In the genomic region with DNA sequence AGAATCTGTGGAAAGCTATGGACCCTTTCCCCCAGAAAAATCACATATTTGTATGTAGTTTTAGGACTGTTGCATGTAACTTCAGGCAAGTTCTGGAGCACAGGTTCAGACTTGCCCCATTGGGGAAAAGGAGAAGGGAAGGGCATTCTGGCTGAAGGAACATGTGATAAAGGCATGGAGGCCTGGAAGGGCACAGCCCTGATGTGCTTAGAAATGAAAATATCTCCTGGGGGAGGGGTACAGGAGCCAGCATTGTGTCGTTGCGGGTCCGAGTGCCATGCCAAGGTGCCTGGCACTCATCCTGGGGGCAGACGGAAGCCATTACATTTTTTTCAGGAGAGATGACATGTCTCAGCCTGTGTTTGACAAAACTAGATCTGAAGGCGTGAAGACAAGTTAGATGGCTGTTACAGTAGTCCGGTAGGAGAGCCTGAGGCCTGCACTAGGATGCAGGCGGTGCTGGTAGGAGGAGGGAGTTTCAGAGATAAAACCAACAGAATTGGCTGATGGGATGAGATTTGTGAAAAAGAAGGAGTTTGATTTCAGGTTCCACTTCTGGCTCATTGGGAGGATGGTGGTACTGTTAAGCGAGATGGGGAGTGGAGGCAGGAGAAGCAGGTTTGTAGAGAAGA, we compare ENCODE assay signal across 26 cellular contexts.
A peak's percentile ranks its signal among the peaks of the same experiment; 100 is the strongest.
DNase-seq lines count a peak whose midpoint lies in the region; FAIRE-seq and TF ChIP-seq lines count a peak whose summit lies in the region.
"Had no signal": no experiment of that assay in that cellular context is flagged by ENCODE, and none has a peak within 500 bp of the region (broad histone marks: within the 10 kb centered on the region; RNA-seq: fewer than 3 reads in every experiment).

No MANE protein-coding gene starts in this region.

- no peak overlapping the region for H3K27ac Mint-ChIP-seq in endothelial cell (ENCODE audit: unreplicated experiment)
- H3K27ac Mint-ChIP-seq: activated CD4-positive, alpha-beta memory T cell treated with anti-CD3 and anti-CD28 coated beads, Interleukin-2, amount 10 ng/mL, durations not matched to agents 7 days and 5 days; activated naive CD4-positive, alpha-beta T cell treated with anti-CD3 and anti-CD28 coated beads, Interleukin-2, amount 50 U/mL, for 24 hours; activated T-helper 17 cell treated with anti-CD3 and anti-CD28 coated beads, Interleukin-2, amount 50 U/mL, for 72 hours; CD8-positive, alpha-beta memory T cell; stimulated activated memory B cell treated with anti-CD40 and anti-IgM and Interleukin-4, amounts not matched to agents 10 μg/mL and 1 μg/mL and 100 μg/mL, for 72 hours; T-helper 17 cell had no signal

- H3K4me3 Mint-ChIP-seq in endothelial cell (ENCODE audit: unreplicated experiment), result no peak overlapping the region
- H3K4me3 Mint-ChIP-seq: activated CD4-positive, alpha-beta memory T cell treated with anti-CD3 and anti-CD28 coated beads, Interleukin-2, amount 10 ng/mL, durations not matched to agents 7 days and 5 days; activated naive CD4-positive, alpha-beta T cell treated with anti-CD3 and anti-CD28 coated beads, Interleukin-2, amount 50 U/mL, for 24 hours; activated T-helper 17 cell treated with anti-CD3 and anti-CD28 coated beads, Interleukin-2, amount 50 U/mL, for 72 hours; CD8-positive, alpha-beta memory T cell; nephron; stimulated activated memory B cell treated with anti-CD40 and anti-IgM and Interleukin-4, amounts not matched to agents 10 μg/mL and 1 μg/mL and 100 μg/mL, for 72 hours; T-helper 17 cell had no signal

- peaks cover 14% of the 10 kb centered on the region for H3K36me3 Mint-ChIP-seq in endothelial cell (ENCODE audit: low read depth, unreplicated experiment)
- H3K36me3 Mint-ChIP-seq: activated naive CD4-positive, alpha-beta T cell treated with anti-CD3 and anti-CD28 coated beads, Interleukin-2, amount 50 U/mL, for 24 hours; CD8-positive, alpha-beta memory T cell; stimulated activated memory B cell treated with anti-CD40 and anti-IgM and Interleukin-4, amounts not matched to agents 10 μg/mL and 1 μg/mL and 100 μg/mL, for 72 hours had no signal

- TF ChIP-seq CTCF in bronchial epithelial cell (IDR thresholded peaks at IDR 0.05; ENCODE audit: insufficient read depth, low read length, severe bottlenecking), result no peak
- TF ChIP-seq CTCF in endothelial cell (IDR thresholded peaks at IDR 0.05; ENCODE audit: unreplicated experiment), result no peak

- H3K9me3 ChIP-seq in mesodermal cell (ENCODE audit: control insufficient read depth, low read length), result no peaks in the 10 kb centered on the region
- no peaks in the 10 kb centered on the region for H3K9me3 ChIP-seq in subcutaneous abdominal adipose tissue (ENCODE audit: control insufficient read depth in 5 of 5, low read length in 5 of 5)

- H3K36me3 ChIP-seq in bronchial epithelial cell (ENCODE audit: control insufficient read depth, insufficient read depth, low read length) (peaks cover 5% of the 10 kb centered on the region), mesodermal cell (ENCODE audit: control insufficient read depth, insufficient read depth, low read length) (peaks cover 69% of the 10 kb centered on the region), subcutaneous abdominal adipose tissue (ENCODE audit: control insufficient read depth in 5 of 5, insufficient read depth in 5 of 5, low read length in 5 of 5) (peaks cover 0 to 7% (median 4%) of the 10 kb centered on the region in 5 donors)

- H3K27me3 ChIP-seq in bronchial epithelial cell (ENCODE audit: control insufficient read depth, insufficient read depth, low read length) (no peaks in the 10 kb centered on the region), subcutaneous abdominal adipose tissue (ENCODE audit: control insufficient read depth in 5 of 5, insufficient read depth in 4 of 5, low read length in 5 of 5) (no peaks in the 10 kb centered on the region)

- FAIRE-seq in bronchial epithelial cell (lab: Jason Lieb, UNC), result no peak

- H3K4me3 ChIP-seq in bronchial epithelial cell (ENCODE audit: low read depth, low read length), result no peak overlapping the region
- no peak overlapping the region for H3K4me3 ChIP-seq in mesodermal cell (ENCODE audit: extremely low read depth, insufficient read depth, low read length, poor library complexity, severe bottlenecking)
- no peak overlapping the region for H3K4me3 ChIP-seq in subcutaneous abdominal adipose tissue (ENCODE audit: low read depth in 1 of 5, low read length in 5 of 5)
- H3K4me3 ChIP-seq: SK-N-MC had no signal

- peaks cover 4% of the 10 kb centered on the region for H3K27me3 Mint-ChIP-seq in endothelial cell (ENCODE audit: unreplicated experiment)

- H3K9me3 Mint-ChIP-seq in endothelial cell (ENCODE audit: unreplicated experiment), result no peaks in the 10 kb centered on the region
- H3K9me3 Mint-ChIP-seq: activated CD4-positive, alpha-beta memory T cell treated with anti-CD3 and anti-CD28 coated beads, Interleukin-2, amount 10 ng/mL, durations not matched to agents 7 days and 5 days; activated naive CD4-positive, alpha-beta T cell treated with anti-CD3 and anti-CD28 coated beads, Interleukin-2, amount 50 U/mL, for 24 hours; activated T-helper 17 cell treated with anti-CD3 and anti-CD28 coated beads, Interleukin-2, amount 50 U/mL, for 72 hours; CD8-positive, alpha-beta memory T cell; nephron had no signal

- H3K27ac ChIP-seq in mesodermal cell (ENCODE audit: low read depth, low read length, severe bottlenecking) (peak overlapping the region; percentile 26), subcutaneous abdominal adipose tissue (ENCODE audit: low read depth, low read length) (peak overlapping the region; percentile 19)
- H3K27ac ChIP-seq: 22Rv1, SK-N-MC had no signal

- peaks cover 63% of the 10 kb centered on the region for H3K4me1 ChIP-seq in mesodermal cell (ENCODE audit: control insufficient read depth, insufficient read depth, low read length, poor library complexity, severe bottlenecking)
- H3K4me1 ChIP-seq in subcutaneous abdominal adipose tissue (ENCODE audit: control insufficient read depth in 5 of 5, insufficient read depth in 5 of 5, low read length in 5 of 5), result peaks cover 8 to 54% (median 43%) of the 10 kb centered on the region in 5 donors

- 97 to 99% methylated on average over 6 to 8 of the region's 8 CpGs for WGBS in mesodermal cell (ENCODE audit: insufficient coverage in 2 of 2), 2 experiments

- H3K4me1 Mint-ChIP-seq in endothelial cell (ENCODE audit: unreplicated experiment), result peaks cover 31% of the 10 kb centered on the region
- H3K4me1 Mint-ChIP-seq: activated naive CD4-positive, alpha-beta T cell treated with anti-CD3 and anti-CD28 coated beads, Interleukin-2, amount 50 U/mL, for 24 hours; activated T-helper 17 cell treated with anti-CD3 and anti-CD28 coated beads, Interleukin-2, amount 50 U/mL, for 72 hours; stimulated activated memory B cell treated with anti-CD40 and anti-IgM and Interleukin-4, amounts not matched to agents 10 μg/mL and 1 μg/mL and 100 μg/mL, for 72 hours had no signal

- peak; percentile 31 for DNase-seq in NCI-H1105 treated with DMSO at 0.1 percent for 48 hours (lab: John Stamatoyannopoulos, UW)
- no peak for DNase-seq in NCI-H1105 (lab: John Stamatoyannopoulos, UW)
- peak; percentile 89 for DNase-seq in bronchial epithelial cell (ENCODE audit: low read depth)
- no peak for DNase-seq in mesenteric fat pad (ENCODE audit: low spot score)
- DNase-seq in CD1c-positive myeloid dendritic cell (ENCODE audit: extremely low spot score), result no peak
- DNase-seq in endothelial cell (ENCODE audit: low spot score), result no peak
- DNase-seq: activated CD4-positive, alpha-beta memory T cell treated with anti-CD3 and anti-CD28 coated beads, Interleukin-2, amount 10 ng/mL, durations not matched to agents 7 days and 5 days; activated CD4-positive, CD25-positive, alpha-beta regulatory T cell treated with anti-CD3 and anti-CD28 coated beads, Interleukin-2, amount 50 U/mL, for 72 hours; amygdala; CD8-positive, alpha-beta memory T cell; cortex of kidney; DMS 273 treated with DMSO at 0.1 percent for 48 hours; H7; left ventricle myocardium superior; NCI-H2029; NCI-H69; stimulated activated CD4-positive, alpha-beta T cell treated with anti-CD3 and anti-CD28 coated beads, Interleukin-4, amount 100 ng/mL, for 4 hours; T-helper 17 cell had no signal

- peak overlapping the region in 1 of 5 donors; percentile 44 for H3K9ac ChIP-seq in subcutaneous abdominal adipose tissue (ENCODE audit: low read length in 5 of 5)

Comparison
In these comparisons a context has a peak if more than half of its experiments do, and no peak if none do; other contexts are left out.
1. DNase-seq: peak in NCI-H1105 treated with DMSO at 0.1 percent for 48 hours (single experiment) and bronchial epithelial cell (single experiment); none in NCI-H1105 (single experiment), mesenteric fat pad (single experiment), CD1c-positive myeloid dendritic cell (single experiment) and endothelial cell (single experiment).